In genomic region chr18:22847867-22848451, GRCh38 we compare ENCODE assay signal across 10 cellular contexts.
"Had no signal": no experiment of that assay in that cellular context is flagged by ENCODE, and none has a peak within 500 bp of the region (broad histone marks: within the 10 kb centered on the region; RNA-seq: fewer than 3 reads in every experiment).

No MANE protein-coding gene starts in this region.

- H3K4me3 Mint-ChIP-seq: activated naive CD8-positive, alpha-beta T cell treated with anti-CD3 and anti-CD28 coated beads, Interleukin-2, amount 10 ng/mL, durations not matched to agents 7 days and 5 days; neural crest cell had no signal

- H3K9me3 Mint-ChIP-seq: activated naive CD8-positive, alpha-beta T cell treated with anti-CD3 and anti-CD28 coated beads, Interleukin-2, amount 10 ng/mL, durations not matched to agents 7 days and 5 days had no signal

- FAIRE-seq: bronchial epithelial cell had no signal

- H3K36me3 Mint-ChIP-seq: activated naive CD8-positive, alpha-beta T cell treated with anti-CD3 and anti-CD28 coated beads, Interleukin-2, amount 10 ng/mL, durations not matched to agents 7 days and 5 days had no signal

- H3K36me3 ChIP-seq: esophagus muscularis mucosa, tibial artery had no signal

- DNase-seq: activated gamma-delta T cell; activated naive CD8-positive, alpha-beta T cell treated with anti-CD3 and anti-CD28 coated beads, Interleukin-2, amount 10 ng/mL, durations not matched to agents 7 days and 5 days; activated T-cell treated with anti-CD3 and anti-CD28 coated beads, Interleukin-2, amount 50 U/mL, for 1 hour; aorta; glutamatergic neuron; stimulated activated CD4-positive, alpha-beta T cell treated with anti-CD3 and anti-CD28 coated beads, Interleukin-4, amount 100 ng/mL, for 24 hours; tibial artery had no signal

- H3K9me3 ChIP-seq: esophagus muscularis mucosa, tibial artery had no signal

- H3K4me3 ChIP-seq: esophagus muscularis mucosa, tibial artery had no signal

- H3K4me1 Mint-ChIP-seq: activated naive CD8-positive, alpha-beta T cell treated with anti-CD3 and anti-CD28 coated beads, Interleukin-2, amount 10 ng/mL, durations not matched to agents 7 days and 5 days had no signal

- H3K27ac ChIP-seq: esophagus muscularis mucosa, tibial artery had no signal

- H3K27me3 ChIP-seq: esophagus muscularis mucosa, tibial artery had no signal

- H3K27ac Mint-ChIP-seq: activated naive CD8-positive, alpha-beta T cell treated with anti-CD3 and anti-CD28 coated beads, Interleukin-2, amount 10 ng/mL, durations not matched to agents 7 days and 5 days had no signal
